Comparison of ENCODE assay signal across 1 cellular context in genomic region chr6:129647044-129647443, GRCh38.
TF ChIP-seq lines count a peak whose summit lies in the region.

No MANE protein-coding gene starts in this region.

TF ChIP-seq in HCT116, 20 proteins besides CTCF, POLR2A, EP300 and RAD21 (continued from another document):
- TF ChIP-seq ATF3 (IDR thresholded peaks at IDR 0.05) (no peak), ZFX (IDR thresholded peaks at IDR 0.05) (no peak)
